Comparison of ENCODE assay signal across 8 cellular contexts in the genomic region with DNA sequence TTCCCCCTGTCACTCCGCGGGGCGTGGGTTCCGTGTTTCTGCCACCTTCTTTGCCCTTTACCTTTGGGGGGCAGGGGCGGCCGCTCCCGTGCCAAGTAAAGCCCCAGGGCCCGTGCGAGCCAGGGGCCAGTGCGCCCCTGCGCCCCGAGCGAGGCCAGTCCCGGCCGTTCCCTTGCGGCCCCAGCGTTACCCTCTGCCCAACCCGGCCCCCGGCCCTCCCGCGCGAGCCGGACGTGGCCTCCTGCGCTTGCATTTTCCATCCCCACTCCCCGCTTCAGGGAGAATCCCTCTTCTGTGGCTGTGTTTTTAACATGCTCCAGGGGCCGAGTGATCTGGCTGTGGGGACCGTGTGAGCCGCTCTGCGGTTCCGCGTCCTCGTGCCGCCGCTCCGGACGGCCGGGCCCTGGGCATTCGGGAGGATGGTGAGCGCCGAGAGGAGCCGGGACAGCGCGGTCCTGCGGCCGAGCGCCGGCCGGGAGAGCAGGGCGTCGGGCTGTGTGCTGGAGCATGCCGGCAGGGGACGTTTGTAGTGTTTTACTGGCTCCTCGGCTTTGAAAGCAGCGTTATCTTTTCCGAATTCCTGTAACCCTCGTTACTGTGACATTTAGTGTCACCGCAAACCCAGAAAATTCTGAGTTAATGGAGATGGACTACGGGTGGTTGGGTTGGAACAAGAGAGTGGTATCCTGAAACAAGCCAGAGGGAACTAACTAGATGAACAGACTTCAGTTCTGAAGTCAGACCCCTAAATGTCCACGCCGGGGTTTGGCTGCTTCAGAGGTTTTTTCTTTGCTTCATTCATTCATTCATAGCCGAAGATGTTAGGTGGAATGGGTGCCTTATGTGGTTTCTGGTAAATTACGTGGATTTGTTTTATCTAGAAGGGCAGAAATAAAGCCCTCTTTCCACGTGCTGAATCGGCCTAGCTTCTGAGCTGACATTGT. TPM values are rescaled to one million over a fixed set of nuclear protein-coding genes. Genes with fewer than 3 reads are reported as not detected.
DNase-seq lines count a peak whose midpoint lies in the region; ATAC-seq and TF ChIP-seq lines count a peak whose summit lies in the region.

No MANE protein-coding gene starts in this region.

- H3K79me2 ChIP-seq in fibroblast of lung (ENCODE audit: control insufficient read depth, insufficient read depth, low read length): peaks cover 56% of the 10 kb centered on the region

- TF ChIP-seq POLR2A in tibial nerve (IDR thresholded peaks at IDR 0.05): no peak

- no peaks in the 10 kb centered on the region for H3K36me3 Mint-ChIP-seq in activated T-cell treated with anti-CD3 and anti-CD28 coated beads, Interleukin-2, amount 50 U/mL, for 4 hours (ENCODE audit: insufficient read depth)

- H3K27ac ChIP-seq in fibroblast of lung (ENCODE audit: insufficient read depth, low read length) (peak overlapping the region; percentile 84), muscle layer of duodenum (ENCODE audit: low read length) (peak overlapping the region; percentile 66), tibial nerve (peak overlapping the region; percentile 70 to 94 (median 90))

- H2AFZ ChIP-seq in fibroblast of lung (ENCODE audit: low read length): no peak overlapping the region

- H3K27me3 ChIP-seq in MG63: no peaks in the 10 kb centered on the region
- no peaks in the 10 kb centered on the region for H3K27me3 ChIP-seq in fibroblast of lung (ENCODE audit: control insufficient read depth, insufficient read depth, low read length)
- no peaks in the 10 kb centered on the region for H3K27me3 ChIP-seq in muscle layer of duodenum (ENCODE audit: low read depth, low read length)
- no peaks in the 10 kb centered on the region for H3K27me3 ChIP-seq in tibial nerve

- no peaks in the 10 kb centered on the region for H3K9me3 Mint-ChIP-seq in activated T-cell treated with anti-CD3 and anti-CD28 coated beads, Interleukin-2, amount 50 U/mL, for 4 hours

- ATAC-seq in activated T-cell treated with anti-CD3 and anti-CD28 coated beads, Interleukin-2, amount 50 U/mL, for 4 hours: no peak
- ATAC-seq in HG03159 (IDR thresholded peaks at IDR 0.05; ENCODE audit: unreplicated experiment): no peak

- peak overlapping the region; percentile 90 for H3K4me3 Mint-ChIP-seq in activated T-cell treated with anti-CD3 and anti-CD28 coated beads, Interleukin-2, amount 50 U/mL, for 4 hours

- H3K4me2 ChIP-seq in fibroblast of lung (ENCODE audit: extremely low read depth, insufficient read depth, low read length): peak overlapping the region; percentile 82

- TF ChIP-seq CTCF in fibroblast of lung (conservative IDR thresholded peaks at IDR 0.05 in 1 of 2, IDR thresholded peaks at IDR 0.05 in 1 of 2; ENCODE audit: low read depth in 1 of 2, low read length in 2 of 2) (peak in 1 of 2 donors; percentile 12), tibial nerve (IDR thresholded peaks at IDR 0.05) (no peak)

- no peaks in the 10 kb centered on the region for H4K20me1 ChIP-seq in fibroblast of lung (ENCODE audit: control insufficient read depth, extremely low read depth, insufficient read depth, low read length)

- H3K27me3 Mint-ChIP-seq in activated T-cell treated with anti-CD3 and anti-CD28 coated beads, Interleukin-2, amount 50 U/mL, for 4 hours (ENCODE audit: low read depth): no peaks in the 10 kb centered on the region

- peak overlapping the region; percentile 94 for H3K4me3 ChIP-seq in MG63
- H3K4me3 ChIP-seq in fibroblast of lung (replicated peaks in 1 of 4; ENCODE audit: control extremely low read depth in 1 of 4, insufficient read depth in 1 of 4, low read depth in 3 of 4, low read length in 4 of 4): peak overlapping the region; percentile 70 to 92 (median 86)
- peak overlapping the region; percentile 87 to 89 for H3K4me3 ChIP-seq in muscle layer of duodenum (ENCODE audit: low read depth in 1 of 2, low read length in 2 of 2)
- peak overlapping the region; percentile 64 to 84 (median 79) for H3K4me3 ChIP-seq in tibial nerve

- DNase-seq in GM03348 (ENCODE audit: low spot score): peak; percentile 69
- DNase-seq in MG63: peak; percentile 31
- no peak for DNase-seq in activated T-cell treated with anti-CD3 and anti-CD28 coated beads, Interleukin-2, amount 50 U/mL, for 4 hours
- DNase-seq in fibroblast of lung (ENCODE audit: low read depth in 2 of 2): peak; percentile 19 to 38
- DNase-seq in tibial nerve (ENCODE audit: low spot score in 2 of 2): no peak
- no peak for DNase-seq in NCI-H1694 treated with DMSO at 0.1 percent for 48 hours (lab: John Stamatoyannopoulos, UW)

- peaks cover 6% of the 10 kb centered on the region for H3K36me3 ChIP-seq in MG63
- no peaks in the 10 kb centered on the region for H3K36me3 ChIP-seq in fibroblast of lung (ENCODE audit: control insufficient read depth, insufficient read depth, low read length)
- H3K36me3 ChIP-seq in muscle layer of duodenum (ENCODE audit: control insufficient read depth in 1 of 2, insufficient read depth in 2 of 2, low read length in 2 of 2): no peaks in the 10 kb centered on the region
- H3K36me3 ChIP-seq in tibial nerve: no peaks in the 10 kb centered on the region

- 2 to 3% methylated on average over 46 to 65 of the region's 65 CpGs for WGBS in tibial nerve, 2 donors

- peak overlapping the region; percentile 87 for H3K9ac ChIP-seq in fibroblast of lung (ENCODE audit: insufficient read depth, low read length)

- peaks cover 40% of the 10 kb centered on the region for H3K4me1 Mint-ChIP-seq in activated T-cell treated with anti-CD3 and anti-CD28 coated beads, Interleukin-2, amount 50 U/mL, for 4 hours (ENCODE audit: low read depth)

- H3K4me1 ChIP-seq in fibroblast of lung (ENCODE audit: control insufficient read depth, extremely low read depth, insufficient read depth, low read length) (peaks cover 6% of the 10 kb centered on the region), muscle layer of duodenum (ENCODE audit: control insufficient read depth in 1 of 2, insufficient read depth in 2 of 2, low read length in 2 of 2) (peaks cover 10 to 23% of the 10 kb centered on the region in 2 donors), tibial nerve (peaks cover 0 to 57% (median 15%) of the 10 kb centered on the region in 4 donors)

- TF ChIP-seq EP300 in tibial nerve (IDR thresholded peaks at IDR 0.05): peak in 1 of 2 donors; percentile 32

- H3K9me3 ChIP-seq in MG63 (no peaks in the 10 kb centered on the region), fibroblast of lung (ENCODE audit: control insufficient read depth, insufficient read depth, low read depth, low read length) (no peaks in the 10 kb centered on the region), muscle layer of duodenum (ENCODE audit: control insufficient read depth in 1 of 2, low read length in 2 of 2) (no peaks in the 10 kb centered on the region), tibial nerve (no peaks in the 10 kb centered on the region)

RNA-seq across cellular contexts. Expression of a gene that starts 1.1 kb away (rescaled TPM):
- 107 and 149 TPM in 2 replicates for total RNA-seq in MG63 (2014; rRNA removed; shearing (Covaris generic); ENCODE audit: low replicate concordance)
- 100 to 1,000 TPM in 1 of 3 donors, 10 to 100 TPM in 2; 83.9 to 101 (median 89.1) TPM for total RNA-seq in activated T-cell treated with anti-CD3 and anti-CD28 coated beads, Interleukin-2, amount 50 U/mL, for 4 hours
- 61.6 and 106 TPM in 2 replicates for total RNA-seq in fibroblast of lung
- polyA plus RNA-seq in fibroblast of lung: 111 and 115 TPM in 2 replicates
- polyA plus RNA-seq in fibroblast of lung (2012): 124 and 130 TPM in 2 replicates
- 76.1 and 79.5 TPM in 2 replicates for polyA minus RNA-seq in fibroblast of lung (ENCODE audit: low replicate concordance)
- 10 to 100 TPM; 47.9 to 78.6 (median 60.0) TPM for total RNA-seq in tibial nerve

Comparison
In these comparisons a context has a peak if more than half of its experiments do, and no peak if none do; other contexts are left out.
1. DNase-seq: peak in GM03348 (single experiment), MG63 (single experiment) and fibroblast of lung (2 of 2); none in activated T-cell treated with anti-CD3 and anti-CD28 coated beads, Interleukin-2, amount 50 U/mL, for 4 hours (single experiment), tibial nerve (0 of 2) and NCI-H1694 treated with DMSO at 0.1 percent for 48 hours (single experiment).
2. Peak in every context shown above with its lines, with median percentiles within 50 percentile points of each other: H3K4me3 ChIP-seq and H3K27ac ChIP-seq.